12 cellular contexts compared by ENCODE assay signal in genomic region chr4:3461515-3462291, GRCh38. TPM values are rescaled to one million over a fixed set of nuclear protein-coding genes. Genes with fewer than 3 reads are reported as not detected.
DNase-seq lines count a peak whose midpoint lies in the region; ATAC-seq, FAIRE-seq and TF ChIP-seq lines count a peak whose summit lies in the region.
"Had no signal": no experiment of that assay in that cellular context is flagged by ENCODE, and none has a peak within 500 bp of the region (broad histone marks: within the 10 kb centered on the region; RNA-seq: fewer than 3 reads in every experiment).

No MANE protein-coding gene starts in this region.

- peaks cover 0 to 42% (median 11%) of the 10 kb centered on the region in 3 donors for H3K27me3 ChIP-seq in stomach

- peak overlapping the region; percentile 73 for H3K27ac ChIP-seq in VCaP
- peak overlapping the region; percentile 22 to 37 for H3K27ac ChIP-seq in kidney (ENCODE audit: low read depth in 2 of 2, low read length in 2 of 2)
- H3K27ac ChIP-seq in stomach, result peak overlapping the region; percentile 71 to 82 (median 73)

- no peak overlapping the region for H3K9ac ChIP-seq in kidney (ENCODE audit: low read length in 2 of 2)

- CTCF ChIA-PET in activated naive CD4-positive, alpha-beta T cell treated with anti-CD3 and anti-CD28 coated beads for 36 hours (lab: Charles Lee), result no interaction called here

- H3K27ac Mint-ChIP-seq in type B pancreatic cell, result no peak overlapping the region
- no peak overlapping the region for H3K27ac Mint-ChIP-seq in activated naive CD4-positive, alpha-beta T cell treated with anti-CD3 and anti-CD28 coated beads for 36 hours

- no peaks in the 10 kb centered on the region for H3K9me3 ChIP-seq in kidney (ENCODE audit: control insufficient read depth in 1 of 2, low read length in 2 of 2)
- H3K9me3 ChIP-seq in stomach, result peaks cover 0 to under 1% (median 0%) of the 10 kb centered on the region in 4 donors

- no peak for ATAC-seq in GM18870 (IDR thresholded peaks at IDR 0.05; ENCODE audit: unreplicated experiment)
- ATAC-seq: activated T-cell treated with anti-CD3 and anti-CD28 coated beads, Interleukin-2, amount 50 U/mL, for 4 hours had no signal

- DNase-seq in LHCN-M2 (ENCODE audit: low read depth) (peak; percentile 92), kidney (peak; percentile 95), stomach (peak; percentile 96), type B pancreatic cell (ENCODE audit: extremely low spot score, unreplicated experiment) (no peak), retina (no peak)
- no peak for DNase-seq in activated naive CD4-positive, alpha-beta T cell treated with anti-CD3 and anti-CD28 coated beads for 36 hours
- DNase-seq: activated T-cell treated with anti-CD3 and anti-CD28 coated beads, Interleukin-2, amount 50 U/mL, for 4 hours had no signal

- no peaks in the 10 kb centered on the region for H3K4me1 Mint-ChIP-seq in type B pancreatic cell (ENCODE audit: unreplicated experiment)
- peaks cover 1% of the 10 kb centered on the region for H3K4me1 Mint-ChIP-seq in activated naive CD4-positive, alpha-beta T cell treated with anti-CD3 and anti-CD28 coated beads for 36 hours (ENCODE audit: low read depth)
- H3K4me1 Mint-ChIP-seq: neural crest cell had no signal

- intact Hi-C loops in kidney (cut with DNase I), result no loop called here
- intact Hi-C loops in stomach (cut with DNase I; ENCODE audit: low total_unique reads), result no loop called here
- intact Hi-C loops in activated naive CD4-positive, alpha-beta T cell treated with anti-CD3 and anti-CD28 coated beads for 36 hours (cut with micrococcal nuclease), result no loop called here

- 29 to 59% (median 38%) methylated on average over 14 to 25 of the region's 25 CpGs for WGBS in stomach, 5 donors

- no peaks in the 10 kb centered on the region for H3K36me3 Mint-ChIP-seq in type B pancreatic cell
- H3K36me3 Mint-ChIP-seq in activated naive CD4-positive, alpha-beta T cell treated with anti-CD3 and anti-CD28 coated beads for 36 hours (ENCODE audit: low read depth), result no peaks in the 10 kb centered on the region

- H3K4me3 ChIP-seq in kidney (ENCODE audit: low read length in 2 of 2) (no peak overlapping the region), stomach (no peak overlapping the region)

- TF ChIP-seq CTCF in VCaP (conservative IDR thresholded peaks at IDR 0.05) (no peak), kidney (IDR thresholded peaks at IDR 0.05; ENCODE audit: borderline replicate concordance, extremely low read depth, insufficient read depth) (no peak), stomach (IDR thresholded peaks at IDR 0.05) (no peak), type B pancreatic cell (conservative IDR thresholded peaks at IDR 0.05) (no peak)

- H3K4me1 ChIP-seq in kidney (ENCODE audit: control insufficient read depth in 1 of 2, insufficient read depth in 1 of 2, low read depth in 1 of 2, low read length in 2 of 2), result peaks cover 0 to 4% of the 10 kb centered on the region in 2 donors
- H3K4me1 ChIP-seq in stomach, result peaks cover 8 to 40% (median 36%) of the 10 kb centered on the region in 4 donors

- H3K9me3 Mint-ChIP-seq in type B pancreatic cell, result peaks cover 5% of the 10 kb centered on the region
- peaks cover 2% of the 10 kb centered on the region for H3K9me3 Mint-ChIP-seq in activated naive CD4-positive, alpha-beta T cell treated with anti-CD3 and anti-CD28 coated beads for 36 hours

- no peaks in the 10 kb centered on the region for H3K36me3 ChIP-seq in kidney (ENCODE audit: control insufficient read depth in 1 of 2, insufficient read depth in 2 of 2, low read length in 2 of 2)
- H3K36me3 ChIP-seq in stomach, result no peaks in the 10 kb centered on the region

- TF ChIP-seq EP300 in stomach (IDR thresholded peaks at IDR 0.05), result no peak

- H3K27me3 Mint-ChIP-seq in type B pancreatic cell, result peaks cover 23% of the 10 kb centered on the region
- peaks cover 20% of the 10 kb centered on the region for H3K27me3 Mint-ChIP-seq in activated naive CD4-positive, alpha-beta T cell treated with anti-CD3 and anti-CD28 coated beads for 36 hours (ENCODE audit: low read depth)

- FAIRE-seq in kidney (lab: Jason Lieb, UNC), result no peak
- FAIRE-seq: H1 had no signal

- TF ChIP-seq POLR2A in stomach (IDR thresholded peaks at IDR 0.05), result no peak

- no peak overlapping the region for H3K4me3 Mint-ChIP-seq in type B pancreatic cell
- no peak overlapping the region for H3K4me3 Mint-ChIP-seq in activated naive CD4-positive, alpha-beta T cell treated with anti-CD3 and anti-CD28 coated beads for 36 hours
- H3K4me3 Mint-ChIP-seq: neural crest cell had no signal

RNA-seq across cellular contexts. Expression of gene DOK7, which starts 1.4 kb away (rescaled TPM):
- total RNA-seq in LHCN-M2 (2014; rRNA removed) (41.6 and 47.9 TPM in 2 replicates), kidney (7.0 TPM), stomach (1 to 10 TPM in 3 of 5 donors, under 1 TPM in 1, not detected in 1; 0.37 to 8.1 (median 4.6) TPM), type B pancreatic cell (ENCODE audit: low replicate concordance) (0.55 and 0.72 TPM in 2 replicates)
- polyA plus RNA-seq in LHCN-M2 (2012), result 37.5 TPM
- polyA plus RNA-seq in kidney (ENCODE audit: insufficient read depth, low read depth, low replicate concordance) (1.2 TPM), stomach (1 to 10 TPM; 1.7 to 5.0 (median 4.3) TPM)
- not detected for total RNA-seq in activated naive CD4-positive, alpha-beta T cell treated with anti-CD3 and anti-CD28 coated beads for 36 hours
- total RNA-seq: activated T-cell treated with anti-CD3 and anti-CD28 coated beads, Interleukin-2, amount 50 U/mL, for 4 hours; H1; neural crest cell had no signal

RNA-seq across cellular contexts. Expression of gene HGFAC, which starts 19.9 kb away (rescaled TPM):
- 0.32 and 0.40 TPM in 2 replicates for total RNA-seq in LHCN-M2 (2014; rRNA removed)
- polyA plus RNA-seq in LHCN-M2 (2012), result 0.17 TPM
- total RNA-seq in kidney, result 1.6 TPM
- 0.86 TPM for polyA plus RNA-seq in kidney (ENCODE audit: insufficient read depth, low read depth, low replicate concordance)
- total RNA-seq in stomach, result not detected
- 1 to 10 TPM in 2 of 3 donors, under 1 TPM in 1; 0.50 to 3.4 (median 1.2) TPM for polyA plus RNA-seq in stomach
- 1.2 and 2.4 TPM in 2 replicates for total RNA-seq in type B pancreatic cell (ENCODE audit: low replicate concordance)
- not detected for total RNA-seq in activated naive CD4-positive, alpha-beta T cell treated with anti-CD3 and anti-CD28 coated beads for 36 hours
- total RNA-seq: epithelial cell of proximal tubule had no signal

Comparison
In these comparisons a context has a peak if more than half of its experiments do, and no peak if none do; other contexts are left out.
1. DNase-seq: peak in LHCN-M2 (single experiment), kidney (single experiment) and stomach (single experiment); none in type B pancreatic cell (single experiment), activated naive CD4-positive, alpha-beta T cell treated with anti-CD3 and anti-CD28 coated beads for 36 hours (single experiment) and retina (single experiment).
2. Peak in every context shown above with its lines, with median percentiles within 50 percentile points of each other: H3K27ac ChIP-seq.